8 cellular contexts compared by ENCODE assay signal in the genomic region with DNA sequence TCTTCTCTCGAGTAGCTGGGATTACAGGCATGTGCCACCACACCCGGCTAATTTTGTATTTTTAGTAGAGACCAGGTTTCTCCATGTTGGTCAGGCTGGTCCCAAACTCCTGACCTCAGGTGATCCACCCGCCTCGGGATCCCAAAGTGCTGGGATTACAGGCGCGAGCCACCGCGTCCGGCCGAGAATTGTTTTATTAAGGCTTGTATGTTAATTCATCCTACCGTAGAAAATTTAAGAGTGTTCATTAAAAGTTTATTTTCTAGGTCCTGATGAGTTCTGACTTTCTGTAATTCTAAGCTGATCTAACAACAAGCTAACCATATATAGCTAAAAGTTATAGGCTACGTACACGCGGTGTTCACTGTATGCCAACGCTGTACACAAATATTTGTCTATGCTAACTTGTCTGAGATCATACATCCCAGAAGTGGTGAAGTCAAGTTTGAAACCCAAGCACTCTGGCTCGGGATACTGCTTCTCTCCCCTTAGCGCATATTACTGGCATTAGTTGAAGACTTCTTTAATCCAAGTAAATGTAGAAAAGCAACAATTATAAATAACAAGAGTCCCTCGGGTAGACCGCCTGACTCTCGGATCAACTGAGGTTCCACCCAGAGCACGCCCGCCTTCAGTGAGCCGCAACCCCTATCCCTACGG. TPM values are rescaled to one million over a fixed set of nuclear protein-coding genes. Genes with fewer than 3 reads are reported as not detected.
A peak's percentile ranks its signal among the peaks of the same experiment; 100 is the strongest.
DNase-seq lines count a peak whose midpoint lies in the region; ATAC-seq and TF ChIP-seq lines count a peak whose summit lies in the region.

No MANE protein-coding gene starts in this region.

- H3K27me3 ChIP-seq in DOHH2 (ENCODE audit: control insufficient read depth, low read length) (no peaks in the 10 kb centered on the region), SU-DHL-6 (ENCODE audit: low read length) (no peaks in the 10 kb centered on the region), esophagus squamous epithelium (no peaks in the 10 kb centered on the region)

- TF ChIP-seq CTCF in DOHH2 (IDR thresholded peaks at IDR 0.05; ENCODE audit: low read depth, low read length, poor library complexity, severe bottlenecking) (no peak), SU-DHL-6 (IDR thresholded peaks at IDR 0.05; ENCODE audit: insufficient read depth, low read length, poor library complexity, severe bottlenecking) (no peak), esophagus squamous epithelium (IDR thresholded peaks at IDR 0.05) (no peak)

- WGBS in esophagus squamous epithelium, 2 donors: 9% methylated on average over 24 of the region's 24 CpGs

- no peak for TF ChIP-seq POLR2A in esophagus squamous epithelium (IDR thresholded peaks at IDR 0.05)

- H3K4me1 ChIP-seq in DOHH2 (ENCODE audit: control insufficient read depth, low read length) (peaks cover 18% of the 10 kb centered on the region), esophagus squamous epithelium (peaks cover 7 to 50% (median 22%) of the 10 kb centered on the region in 3 donors)

- ATAC-seq in GM21390 (IDR thresholded peaks at IDR 0.05; ENCODE audit: unreplicated experiment) (peak; percentile 41), HG03575 (IDR thresholded peaks at IDR 0.05; ENCODE audit: extremely low read depth, insufficient number of reproducible peaks, low FRiP score, unreplicated experiment) (peak; percentile 22)
- peak; percentile 33 to 66 for ATAC-seq in natural killer cell treated with Interleukin-12 subunit alpha and Interleukin-12 subunit beta and Interleukin-15 and Interleukin-18, amount 100 ng/mL, for 72 hours

- H3K4me3 ChIP-seq in DOHH2 (ENCODE audit: low read length) (peak overlapping the region; percentile 94), SU-DHL-6 (ENCODE audit: insufficient read depth, low read length, poor library complexity, severe bottlenecking) (peak overlapping the region; percentile 96), esophagus squamous epithelium (peak overlapping the region; percentile 66 to 98 (median 86))

- H4K20me1 ChIP-seq in DOHH2 (ENCODE audit: control insufficient read depth, insufficient read depth, low read depth, low read length) (0 out of 2 replicates have a peak, but pooled peaks cover 8% of the 10 kb centered on the region), SU-DHL-6 (ENCODE audit: low read depth, low read length) (no peaks in the 10 kb centered on the region)

- peaks cover 17 to 35% of the 10 kb centered on the region in 2 donors for H3K4me1 Mint-ChIP-seq in natural killer cell treated with Interleukin-12 subunit alpha and Interleukin-12 subunit beta and Interleukin-15 and Interleukin-18, amount 100 ng/mL, for 72 hours (ENCODE audit: low read depth in 2 of 2)

- no peaks in the 10 kb centered on the region for H3F3A ChIP-seq in DOHH2 (ENCODE audit: control insufficient read depth, insufficient read depth)
- no peaks in the 10 kb centered on the region for H3F3A ChIP-seq in SU-DHL-6 (ENCODE audit: insufficient read depth)

- peak overlapping the region; percentile 98 for H3K4me3 Mint-ChIP-seq in natural killer cell treated with Interleukin-12 subunit alpha and Interleukin-12 subunit beta and Interleukin-15 and Interleukin-18, amount 100 ng/mL, for 72 hours

- peaks cover 0 to 5% of the 10 kb centered on the region in 2 donors for H3K27me3 Mint-ChIP-seq in natural killer cell treated with Interleukin-12 subunit alpha and Interleukin-12 subunit beta and Interleukin-15 and Interleukin-18, amount 100 ng/mL, for 72 hours

- H3K9me3 ChIP-seq in DOHH2 (ENCODE audit: control insufficient read depth, insufficient read depth, low read length) (no peaks in the 10 kb centered on the region), SU-DHL-6 (ENCODE audit: insufficient read depth, low read length) (no peaks in the 10 kb centered on the region), esophagus squamous epithelium (no peaks in the 10 kb centered on the region)

- H2AFZ ChIP-seq in SU-DHL-6 (ENCODE audit: low read depth, low read length, severe bottlenecking): peak overlapping the region; percentile 97

- DNase-seq in esophagus squamous epithelium (lab: John Stamatoyannopoulos, UW): no peak
- DNase-seq in natural killer cell treated with Interleukin-12 subunit alpha and Interleukin-12 subunit beta and Interleukin-15 and Interleukin-18, amount 100 ng/mL, for 72 hours (ENCODE audit: low spot score): no peak
- DNase-seq in SKM-1 (lab: John Stamatoyannopoulos, UW; ENCODE audit: unreplicated experiment): no peak
- DNase-seq in T-helper 9 cell: no peak

- H3K36me3 ChIP-seq in DOHH2 (ENCODE audit: control insufficient read depth, low read length) (peaks cover 27% of the 10 kb centered on the region), SU-DHL-6 (ENCODE audit: low read length) (no peaks in the 10 kb centered on the region), esophagus squamous epithelium (peaks cover 0 to 17% (median 0%) of the 10 kb centered on the region in 3 donors)

- H3K4me2 ChIP-seq in DOHH2 (ENCODE audit: low read length): peak overlapping the region; percentile 78
- peak overlapping the region; percentile 94 for H3K4me2 ChIP-seq in SU-DHL-6 (ENCODE audit: low read depth, low read length, poor library complexity, severe bottlenecking)

- peak overlapping the region; percentile 86 for H3K9ac ChIP-seq in SU-DHL-6 (ENCODE audit: low read length)

- H3K9me2 ChIP-seq in DOHH2 (replicated peaks; ENCODE audit: control insufficient read depth, low read length): no peaks in the 10 kb centered on the region
- H3K9me2 ChIP-seq in SU-DHL-6 (replicated peaks; ENCODE audit: insufficient read depth, low read length): no peaks in the 10 kb centered on the region

- H3K79me2 ChIP-seq in DOHH2 (ENCODE audit: control insufficient read depth, low read length): peaks cover 44% of the 10 kb centered on the region
- peaks cover 42% of the 10 kb centered on the region for H3K79me2 ChIP-seq in SU-DHL-6 (ENCODE audit: insufficient read depth, low read length)

- H3K36me3 Mint-ChIP-seq in natural killer cell treated with Interleukin-12 subunit alpha and Interleukin-12 subunit beta and Interleukin-15 and Interleukin-18, amount 100 ng/mL, for 72 hours: peaks cover 5% of the 10 kb centered on the region

- H3K27ac ChIP-seq in DOHH2 (ENCODE audit: low read depth, low read length) (peak overlapping the region; percentile 17; the same call in 1 of the 2 replicates), SU-DHL-6 (ENCODE audit: low read depth, low read length) (peak overlapping the region; percentile 31; the same call in 1 of the 2 replicates), esophagus squamous epithelium (peak overlapping the region; percentile 81 to 91 (median 90))

- H3K27ac Mint-ChIP-seq in natural killer cell treated with Interleukin-12 subunit alpha and Interleukin-12 subunit beta and Interleukin-15 and Interleukin-18, amount 100 ng/mL, for 72 hours: peak overlapping the region; percentile 88 to 94

- intact Hi-C loops in esophagus squamous epithelium (cut with DNase I): no loop called here

- no peaks in the 10 kb centered on the region for H3K9me3 Mint-ChIP-seq in natural killer cell treated with Interleukin-12 subunit alpha and Interleukin-12 subunit beta and Interleukin-15 and Interleukin-18, amount 100 ng/mL, for 72 hours

RNA-seq across cellular contexts. Expression of a gene that starts 0.6 kb away (rescaled TPM):
- 10 to 100 TPM; 25.7 to 61.8 (median 56.3) TPM for total RNA-seq in esophagus squamous epithelium
- total RNA-seq in natural killer cell treated with Interleukin-12 subunit alpha and Interleukin-12 subunit beta and Interleukin-15 and Interleukin-18, amount 100 ng/mL, for 72 hours: 10 to 100 TPM; 37.4 to 48.1 TPM

RNA-seq across cellular contexts. Expression of a gene that starts 13.8 kb away (rescaled TPM):
- 1 to 10 TPM in 2 of 4 donors, under 1 TPM in 1, not detected in 1; 0.30 to 2.9 (median 1.6) TPM for total RNA-seq in esophagus squamous epithelium
- under 1 TPM; 0.26 to 0.56 TPM for total RNA-seq in natural killer cell treated with Interleukin-12 subunit alpha and Interleukin-12 subunit beta and Interleukin-15 and Interleukin-18, amount 100 ng/mL, for 72 hours

Comparison
In these comparisons a context has a peak if more than half of its experiments do, and no peak if none do; other contexts are left out.
1. H3K27ac ChIP-seq: peak in every context shown above with its lines; median percentile 90 in esophagus squamous epithelium; 31 in SU-DHL-6; 17 in DOHH2.